In genomic region chr7:122258971-122259370, GRCh38 we compare ENCODE assay signal across 27 cellular contexts.
"Had no signal": no experiment of that assay in that cellular context is flagged by ENCODE, and none has a peak within 500 bp of the region (broad histone marks: within the 10 kb centered on the region; RNA-seq: fewer than 3 reads in every experiment).

No MANE protein-coding gene starts in this region.

- ATAC-seq: activated CD4-positive, alpha-beta T cell treated with anti-CD3 and anti-CD28 coated beads for 36 hours; activated CD8-positive, alpha-beta memory T cell treated with anti-CD3 and anti-CD28 coated beads, Interleukin-2, amount 10 ng/mL, durations not matched to agents 7 days and 5 days; activated CD8-positive, alpha-beta T cell treated with anti-CD3 and anti-CD28 coated beads, Interleukin-2, amount 10 ng/mL, durations not matched to agents 7 days and 5 days; activated naive CD8-positive, alpha-beta T cell treated with anti-CD3 and anti-CD28 coated beads, Interleukin-2, amount 50 U/mL, for 24 hours; body of pancreas; effector memory CD8-positive, alpha-beta T cell; foreskin keratinocyte; gastrocnemius medialis; heart right ventricle had no signal

- DNase-seq: activated CD4-positive, alpha-beta memory T cell treated with anti-CD3 and anti-CD28 coated beads for 36 hours; activated CD4-positive, alpha-beta T cell treated with anti-CD3 and anti-CD28 coated beads for 36 hours; activated CD4-positive, alpha-beta T cell treated with anti-CD3 and anti-CD28 coated beads, Interleukin-2, amount 10 ng/mL, durations not matched to agents 24 days and 14 days; activated CD4-positive, CD25-positive, alpha-beta regulatory T cell; activated CD4-positive, CD25-positive, alpha-beta regulatory T cell treated with anti-CD3 and anti-CD28 coated beads, Interleukin-2, amount 50 U/mL, for 72 hours; activated CD8-positive, alpha-beta memory T cell treated with anti-CD3 and anti-CD28 coated beads, Interleukin-2, amount 10 ng/mL, durations not matched to agents 7 days and 5 days; activated CD8-positive, alpha-beta memory T cell treated with anti-CD3 and anti-CD28 coated beads, Interleukin-2, amount 50 U/mL, for 4 hours; activated CD8-positive, alpha-beta T cell treated with anti-CD3 and anti-CD28 coated beads, Interleukin-2, amount 10 ng/mL, durations not matched to agents 7 days and 5 days; activated effector memory CD4-positive, alpha-beta T cell treated with anti-CD3 and anti-CD28 coated beads, Interleukin-2, amount 50 U/mL, for 16 hours; activated naive CD4-positive, alpha-beta T cell treated with anti-CD3 and anti-CD28 coated beads for 36 hours; activated naive CD8-positive, alpha-beta T cell treated with anti-CD3 and anti-CD28 coated beads for 36 hours; activated naive CD8-positive, alpha-beta T cell treated with anti-CD3 and anti-CD28 coated beads, Interleukin-2, amount 50 U/mL, for 24 hours; activated T-cell treated with anti-CD3 and anti-CD28 coated beads, Interleukin-2, amount 50 U/mL, for 1 hour; activated T-cell treated with anti-CD3 and anti-CD28 coated beads, Interleukin-2, amount 50 U/mL, for 48 hours; adrenal gland; amygdala; aorta; body of pancreas; caudate nucleus; cortex of kidney; dermis blood vessel endothelial cell; effector CD4-positive, alpha-beta T cell; effector memory CD8-positive, alpha-beta T cell; erythroblast; foreskin keratinocyte; gastrocnemius medialis; heart right ventricle had no signal
